In genomic region chr11:45961841-45962240, GRCh38 we compare ENCODE assay signal across 38 cellular contexts. TPM values are rescaled to one million over a fixed set of nuclear protein-coding genes. Genes with fewer than 3 reads are reported as not detected.
"Had no signal": no experiment of that assay in that cellular context is flagged by ENCODE, and none has a peak within 500 bp of the region (broad histone marks: within the 10 kb centered on the region; RNA-seq: fewer than 3 reads in every experiment).

No MANE protein-coding gene starts in this region.

- DNase-seq: activated CD4-positive, alpha-beta memory T cell treated with anti-CD3 and anti-CD28 coated beads, Interleukin-2, amount 10 ng/mL, durations not matched to agents 7 days and 5 days; activated CD4-positive, alpha-beta T cell treated with anti-CD3 and anti-CD28 coated beads for 1 hour; activated CD4-positive, alpha-beta T cell treated with anti-CD3 and anti-CD28 coated beads for 48 hours; activated CD4-positive, CD25-positive, alpha-beta regulatory T cell; activated CD8-positive, alpha-beta memory T cell treated with anti-CD3 and anti-CD28 coated beads for 24 hours; activated CD8-positive, alpha-beta memory T cell treated with anti-CD3 and anti-CD28 coated beads, Interleukin-2, amount 10 ng/mL, durations not matched to agents 7 days and 5 days; activated CD8-positive, alpha-beta memory T cell treated with anti-CD3 and anti-CD28 coated beads, Interleukin-2, amount 50 U/mL, for 48 hours; activated effector memory CD4-positive, alpha-beta T cell treated with Interleukin-2 at 50 U/mL for 16 hours; activated naive CD4-positive, alpha-beta T cell; activated naive CD4-positive, alpha-beta T cell treated with anti-CD3 and anti-CD28 coated beads, Interleukin-2, amount 50 U/mL, for 16 hours; activated naive CD8-positive, alpha-beta T cell treated with anti-CD3 and anti-CD28 coated beads for 36 hours; activated T-cell treated with anti-CD3 and anti-CD28 coated beads, Interleukin-2, amount 50 U/mL, for 48 hours; body of pancreas; KG1; MG63; NCI-H1048; NCI-H1436 treated with DMSO at 0.1 percent for 48 hours; NCI-H1694 treated with DMSO at 0.1 percent for 48 hours; NCI-H2029 treated with DMSO at 0.1 percent for 48 hours; NCI-H2107; NCI-H2171; NCI-H510A; NCI-H526; NCI-H748 treated with DMSO at 0.1 percent for 48 hours; NK-92 treated with Interleukin-12 subunit alpha and Interleukin-12 subunit beta, amount 100 ng/mL, for 24 hours; PC-3; Peyer's patch; RPMI8226; SHP77 treated with DMSO at 0.1 percent for 48 hours; SK-N-SH; T-cell; T-helper 17 cell; T-helper 9 cell had no signal

- H3K27ac Mint-ChIP-seq: activated CD4-positive, alpha-beta memory T cell treated with anti-CD3 and anti-CD28 coated beads, Interleukin-2, amount 10 ng/mL, durations not matched to agents 7 days and 5 days; activated CD8-positive, alpha-beta memory T cell treated with anti-CD3 and anti-CD28 coated beads, Interleukin-2, amount 10 ng/mL, durations not matched to agents 7 days and 5 days; activated naive CD8-positive, alpha-beta T cell treated with anti-CD3 and anti-CD28 coated beads for 36 hours; T-cell; T-helper 17 cell had no signal

- H3K9me3 Mint-ChIP-seq: activated CD4-positive, alpha-beta memory T cell treated with anti-CD3 and anti-CD28 coated beads, Interleukin-2, amount 10 ng/mL, durations not matched to agents 7 days and 5 days; activated naive CD8-positive, alpha-beta T cell treated with anti-CD3 and anti-CD28 coated beads for 36 hours; T-cell had no signal

- H3K4me1 Mint-ChIP-seq: activated CD4-positive, alpha-beta memory T cell treated with anti-CD3 and anti-CD28 coated beads, Interleukin-2, amount 10 ng/mL, durations not matched to agents 7 days and 5 days; activated CD8-positive, alpha-beta memory T cell treated with anti-CD3 and anti-CD28 coated beads, Interleukin-2, amount 10 ng/mL, durations not matched to agents 7 days and 5 days; activated naive CD8-positive, alpha-beta T cell treated with anti-CD3 and anti-CD28 coated beads for 36 hours had no signal

- ATAC-seq: activated CD8-positive, alpha-beta memory T cell treated with anti-CD3 and anti-CD28 coated beads, Interleukin-2, amount 10 ng/mL, durations not matched to agents 7 days and 5 days; body of pancreas; PC-3; T-cell; T-helper 17 cell had no signal

- H3K4me3 Mint-ChIP-seq: activated CD4-positive, alpha-beta memory T cell treated with anti-CD3 and anti-CD28 coated beads, Interleukin-2, amount 10 ng/mL, durations not matched to agents 7 days and 5 days; activated CD8-positive, alpha-beta memory T cell treated with anti-CD3 and anti-CD28 coated beads, Interleukin-2, amount 10 ng/mL, durations not matched to agents 7 days and 5 days; activated naive CD8-positive, alpha-beta T cell treated with anti-CD3 and anti-CD28 coated beads for 36 hours; T-cell; T-helper 17 cell had no signal

- H3K27ac ChIP-seq: body of pancreas, Peyer's patch, SJSA1, VCaP had no signal

- H3K27me3 Mint-ChIP-seq: activated CD4-positive, alpha-beta memory T cell treated with anti-CD3 and anti-CD28 coated beads, Interleukin-2, amount 10 ng/mL, durations not matched to agents 7 days and 5 days; activated CD8-positive, alpha-beta memory T cell treated with anti-CD3 and anti-CD28 coated beads, Interleukin-2, amount 10 ng/mL, durations not matched to agents 7 days and 5 days; activated naive CD8-positive, alpha-beta T cell treated with anti-CD3 and anti-CD28 coated beads for 36 hours; T-cell; T-helper 17 cell had no signal

- H3K4me3 ChIP-seq: body of pancreas, breast epithelium, MG63, Peyer's patch, SJSA1 had no signal

- H3K9me3 ChIP-seq: body of pancreas, breast epithelium, MG63, Peyer's patch, SJSA1, SK-N-SH had no signal

- H3K4me1 ChIP-seq: body of pancreas, breast epithelium, Peyer's patch, SJSA1 had no signal

- H3K27me3 ChIP-seq: body of pancreas, breast epithelium, MG63, Peyer's patch, SJSA1 had no signal

- H3K9me2 ChIP-seq: SK-N-SH had no signal

- H3K36me3 ChIP-seq: breast epithelium had no signal

- H3K9ac ChIP-seq: SK-N-SH had no signal

- FAIRE-seq: astrocyte had no signal

- H3K4me2 ChIP-seq: SK-N-SH had no signal

RNA-seq across cellular contexts. Expression of gene LARGE2, which starts 39.4 kb away (rescaled TPM):
- total RNA-seq: cardiac septum, SJSA1 had no signal
